ENCODE assay signal across 9 cellular contexts in genomic region chr15:21262851-21263400, GRCh38.
"Had no signal": no experiment of that assay in that cellular context is flagged by ENCODE, and none has a peak within 500 bp of the region (broad histone marks: within the 10 kb centered on the region; RNA-seq: fewer than 3 reads in every experiment).

No MANE protein-coding gene starts in this region.

- H3K9me3 ChIP-seq: body of pancreas, tibial nerve had no signal

- DNase-seq: activated CD4-positive, alpha-beta T cell treated with anti-CD3 and anti-CD28 coated beads for 36 hours; activated CD8-positive, alpha-beta memory T cell treated with anti-CD3 and anti-CD28 coated beads for 24 hours; activated naive CD4-positive, alpha-beta T cell treated with anti-CD3 and anti-CD28 coated beads, Interleukin-2, amount 50 U/mL, for 16 hours; body of pancreas; stimulated activated CD4-positive, alpha-beta T cell treated with anti-CD3 and anti-CD28 coated beads, Interleukin-4, amount 100 ng/mL, for 4 hours; WERI-Rb-1 had no signal

- ATAC-seq: activated CD4-positive, alpha-beta T cell treated with anti-CD3 and anti-CD28 coated beads for 36 hours; body of pancreas; esophagus mucosa had no signal

- H3K4me3 ChIP-seq: body of pancreas, skin epidermis, tibial nerve had no signal

- H3K27me3 ChIP-seq: body of pancreas, tibial nerve had no signal

- H3K36me3 ChIP-seq: tibial nerve, WERI-Rb-1 had no signal

- H3K4me1 ChIP-seq: body of pancreas, tibial nerve had no signal

- H3K27ac ChIP-seq: body of pancreas, skin epidermis, tibial nerve, WERI-Rb-1 had no signal
